ENCODE assay signal across 8 cellular contexts in genomic region chr2:221573430-221574230, GRCh38. TPM values are rescaled to one million over a fixed set of nuclear protein-coding genes. Genes with fewer than 3 reads are reported as not detected.
DNase-seq lines count a peak whose midpoint lies in the region; ATAC-seq and TF ChIP-seq lines count a peak whose summit lies in the region.

No MANE protein-coding gene starts in this region.

- H3K4me1 ChIP-seq in DOHH2 (ENCODE audit: control insufficient read depth, low read length) (peaks cover 10% of the 10 kb centered on the region), KMS-11 (ENCODE audit: low read depth, poor library complexity, severe bottlenecking) (peaks cover 7% of the 10 kb centered on the region), foreskin keratinocyte (peaks cover 4% of the 10 kb centered on the region), neural progenitor cell (peaks cover 28% of the 10 kb centered on the region), stomach smooth muscle (ENCODE audit: control insufficient read depth, insufficient read depth, low read length) (peaks cover 25% of the 10 kb centered on the region)

- peak overlapping the region; percentile 96 for H3K4me3 Mint-ChIP-seq in neural progenitor cell

- DNase-seq in RWPE1 (ENCODE audit: low spot score) (peak; percentile 85), activated gamma-delta T cell treated with Interleukin-2 at 50 U/mL for 16 hours (peak; percentile 80), foreskin keratinocyte (peak; percentile 35 to 58), neural progenitor cell (ENCODE audit: low spot score) (peak; percentile 96)

- peaks cover 2% of the 10 kb centered on the region for H3K36me3 Mint-ChIP-seq in neural progenitor cell

- H3K27me3 Mint-ChIP-seq in neural progenitor cell (ENCODE audit: insufficient read depth, low read depth) = peaks cover 3% of the 10 kb centered on the region

- H3F3A ChIP-seq in DOHH2 (ENCODE audit: control insufficient read depth, insufficient read depth) (no peaks in the 10 kb centered on the region), neural progenitor cell (ENCODE audit: low read depth) (peaks cover 31% of the 10 kb centered on the region)

- peak; percentile 89 for TF ChIP-seq CTCF in DOHH2 (IDR thresholded peaks at IDR 0.05; ENCODE audit: low read depth, low read length, poor library complexity, severe bottlenecking)
- peak; percentile 90 for TF ChIP-seq CTCF in KMS-11 (conservative IDR thresholded peaks at IDR 0.05; ENCODE audit: low read depth, low read length)
- peak; percentile 91 for TF ChIP-seq CTCF in RWPE1 (conservative IDR thresholded peaks at IDR 0.05; ENCODE audit: low read depth)
- peak; percentile 95 for TF ChIP-seq CTCF in foreskin keratinocyte (conservative IDR thresholded peaks at IDR 0.05)
- peak; percentile 96 for TF ChIP-seq CTCF in neural progenitor cell (IDR thresholded peaks at IDR 0.05)

- peaks cover 9% of the 10 kb centered on the region; the same call in 1 of the 2 replicates for H3K9me3 ChIP-seq in DOHH2 (ENCODE audit: control insufficient read depth, insufficient read depth, low read length)
- no peaks in the 10 kb centered on the region for H3K9me3 ChIP-seq in neural progenitor cell (ENCODE audit: low read depth)
- H3K9me3 ChIP-seq in stomach smooth muscle (ENCODE audit: control insufficient read depth in 2 of 2, low read length in 2 of 2) = no peaks in the 10 kb centered on the region

- H3K36me3 ChIP-seq in DOHH2 (ENCODE audit: control insufficient read depth, low read length) (no peaks in the 10 kb centered on the region), KMS-11 (ENCODE audit: insufficient read depth) (no peaks in the 10 kb centered on the region), neural progenitor cell (no peaks in the 10 kb centered on the region), stomach smooth muscle (ENCODE audit: control insufficient read depth in 2 of 2, insufficient read depth in 2 of 2, low read length in 2 of 2) (no peaks in the 10 kb centered on the region)

- H3K27me3 ChIP-seq in DOHH2 (ENCODE audit: control insufficient read depth, low read length) (peaks cover 16% of the 10 kb centered on the region), KMS-11 (ENCODE audit: insufficient read depth, low read depth) (peaks cover 5% of the 10 kb centered on the region; the same call in 1 of the 2 replicates), foreskin keratinocyte (peaks cover 57% of the 10 kb centered on the region), neural progenitor cell (no peaks in the 10 kb centered on the region), stomach smooth muscle (ENCODE audit: control insufficient read depth in 1 of 2, insufficient read depth in 2 of 2, low read length in 2 of 2) (peaks cover 0 to 5% of the 10 kb centered on the region in 2 donors)

- H4K20me1 ChIP-seq in DOHH2 (ENCODE audit: control insufficient read depth, insufficient read depth, low read depth, low read length) (no peaks in the 10 kb centered on the region), KMS-11 (ENCODE audit: insufficient read depth) (no peaks in the 10 kb centered on the region), neural progenitor cell (ENCODE audit: low read depth) (peaks cover 30% of the 10 kb centered on the region)

- no peak overlapping the region for H3K27ac ChIP-seq in DOHH2 (ENCODE audit: low read depth, low read length)
- H3K27ac ChIP-seq in KMS-11 = no peak overlapping the region
- peak overlapping the region; percentile 61; the same call in 1 of the 2 replicates for H3K27ac ChIP-seq in RWPE1
- no peak overlapping the region for H3K27ac ChIP-seq in foreskin keratinocyte
- H3K27ac ChIP-seq in neural progenitor cell = no peak overlapping the region
- H3K27ac ChIP-seq in stomach smooth muscle (ENCODE audit: low read length) = peak overlapping the region; percentile 88

- peaks cover 23% of the 10 kb centered on the region for H3K4me1 Mint-ChIP-seq in neural progenitor cell

- CTCF ChIA-PET in RWPE1 (lab: Yijun Ruan, JAX) = interaction anchor here (0.6 to 1.6 kb wide), 26 partner anchors 8 to 1837 kb away, joined by 3 to 4 read pairs (median 3); no protein-coding TSS in a partner anchor

- H3K9ac ChIP-seq in KMS-11 = no peak overlapping the region
- peak overlapping the region; percentile 51 for H3K9ac ChIP-seq in neural progenitor cell
- H3K9ac ChIP-seq in stomach smooth muscle (ENCODE audit: low read length in 2 of 2) = peak overlapping the region; percentile 71 to 85

- peak overlapping the region; percentile 70 for H3K27ac Mint-ChIP-seq in neural progenitor cell

- H3K79me2 ChIP-seq in DOHH2 (ENCODE audit: control insufficient read depth, low read length) = no peaks in the 10 kb centered on the region
- H3K79me2 ChIP-seq in KMS-11 (ENCODE audit: insufficient read depth, low read depth) = no peaks in the 10 kb centered on the region
- H3K79me2 ChIP-seq in neural progenitor cell (ENCODE audit: low read depth) = peaks cover 72% of the 10 kb centered on the region

- POLR2A ChIA-PET in RWPE1 (lab: Yijun Ruan, JAX; ENCODE audit: low non-redundant PET) = interaction anchor here (0.6 kb wide), 1 partner anchor 1912 kb away, joined by 8 read pairs; no protein-coding TSS in a partner anchor

- peak overlapping the region; percentile 52 for H3K4me2 ChIP-seq in DOHH2 (ENCODE audit: low read length)
- peak overlapping the region; percentile 69 for H3K4me2 ChIP-seq in KMS-11
- H3K4me2 ChIP-seq in neural progenitor cell = peak overlapping the region; percentile 98

- peak overlapping the region; percentile 41; the same call in 1 of the 2 replicates for H3K4me3 ChIP-seq in DOHH2 (ENCODE audit: low read length)
- H3K4me3 ChIP-seq in KMS-11 (IDR thresholded peaks at IDR 0.05; ENCODE audit: insufficient read depth, low read depth, low read length) = peak overlapping the region; percentile 52
- peak overlapping the region; percentile 97 for H3K4me3 ChIP-seq in neural progenitor cell
- peak overlapping the region; percentile 81 to 94 for H3K4me3 ChIP-seq in stomach smooth muscle (ENCODE audit: low read length in 2 of 2)

- H3K9me3 Mint-ChIP-seq in neural progenitor cell = no peaks in the 10 kb centered on the region

- ATAC-seq in GM21825 (IDR thresholded peaks at IDR 0.05; ENCODE audit: unreplicated experiment) (peak; percentile 62), foreskin keratinocyte (peak; percentile 72)

- H3K9me2 ChIP-seq in DOHH2 (replicated peaks; ENCODE audit: control insufficient read depth, low read length) = no peaks in the 10 kb centered on the region

- H2AFZ ChIP-seq in KMS-11 (ENCODE audit: low read depth) = peak overlapping the region; percentile 100
- peak overlapping the region; percentile 86 for H2AFZ ChIP-seq in neural progenitor cell (replicated peaks)

RNA-seq across cellular contexts. Expression of gene EPHA4, which starts 1.5 kb away (rescaled TPM):
- 0.48 and 1.0 TPM in 2 replicates for total RNA-seq in foreskin keratinocyte
- polyA plus RNA-seq in foreskin keratinocyte = 0.27 and 0.36 TPM in 2 replicates
- total RNA-seq in neural progenitor cell (ENCODE audit: low replicate concordance) = 300 and 323 TPM in 2 replicates

Comparison
In these comparisons a context has a peak if more than half of its experiments do, and no peak if none do; other contexts are left out.
1. H3K27ac ChIP-seq: peak in RWPE1 (single experiment) and stomach smooth muscle (single experiment); none in DOHH2 (single experiment), KMS-11 (single experiment), foreskin keratinocyte (single experiment) and neural progenitor cell (single experiment).
2. H3K4me3 ChIP-seq: peak in every context shown above with its lines; median percentile 97 in neural progenitor cell; 88 in stomach smooth muscle; 52 in KMS-11; 41 in DOHH2.
3. RNA of gene EPHA4, which starts 1.5 kb away (total RNA-seq): 300 to 323 TPM in neural progenitor cell; 0.48 to 1.0 TPM in foreskin keratinocyte; every median in the first group is over 100 times any median in the second.
4. Peak in every context shown above with its lines, with median percentiles within 50 percentile points of each other: H3K4me2 ChIP-seq, CTCF ChIP-seq and DNase-seq.